In genomic region chr7:122602800-122603199, GRCh38 we compare ENCODE assay signal across 12 cellular contexts.
A peak's percentile ranks its signal among the peaks of the same experiment; 100 is the strongest.
DNase-seq lines count a peak whose midpoint lies in the region; ATAC-seq lines count a peak whose summit lies in the region.
"Had no signal": no experiment of that assay in that cellular context is flagged by ENCODE, and none has a peak within 500 bp of the region (broad histone marks: within the 10 kb centered on the region; RNA-seq: fewer than 3 reads in every experiment).

No MANE protein-coding gene starts in this region.

- no peak for ATAC-seq in stimulated activated naive CD8-positive, alpha-beta T cell treated with anti-CD3 and anti-CD28 coated beads, Interleukin-15, Interleukin-2, amounts not matched to agents 100 U/mL and 50 U/mL, for 24 hours
- ATAC-seq: A549 had no signal

- DNase-seq in DMS153 (lab: John Stamatoyannopoulos, UW) (peak; percentile 63), DMS153 treated with DMSO at 0.1 percent for 48 hours (lab: John Stamatoyannopoulos, UW; ENCODE audit: unreplicated experiment) (peak; percentile 24), NCI-H2029 (lab: John Stamatoyannopoulos, UW) (peak; percentile 22), NCI-H69 (lab: John Stamatoyannopoulos, UW) (peak; percentile 49), NCI-H1092 (lab: John Stamatoyannopoulos, UW) (no peak), hippocampal formation (lab: John Stamatoyannopoulos, UW) (no peak)
- no peak for DNase-seq in stimulated activated naive CD8-positive, alpha-beta T cell treated with anti-CD3 and anti-CD28 coated beads, Interleukin-15, Interleukin-2, amounts not matched to agents 100 U/mL and 50 U/mL, for 24 hours
- DNase-seq: BE2C; CD4-positive, alpha-beta memory T cell; DND-41; GF-D8 had no signal

Comparison
In these comparisons a context has a peak if more than half of its experiments do, and no peak if none do; other contexts are left out.
1. DNase-seq: peak in DMS153 (single experiment), DMS153 treated with DMSO at 0.1 percent for 48 hours (single experiment), NCI-H2029 (single experiment) and NCI-H69 (single experiment); none in NCI-H1092 (single experiment), stimulated activated naive CD8-positive, alpha-beta T cell treated with anti-CD3 and anti-CD28 coated beads, Interleukin-15, Interleukin-2, amounts not matched to agents 100 U/mL and 50 U/mL, for 24 hours (single experiment) and hippocampal formation (0 of 2).